12 cellular contexts compared by ENCODE assay signal in the genomic region with DNA sequence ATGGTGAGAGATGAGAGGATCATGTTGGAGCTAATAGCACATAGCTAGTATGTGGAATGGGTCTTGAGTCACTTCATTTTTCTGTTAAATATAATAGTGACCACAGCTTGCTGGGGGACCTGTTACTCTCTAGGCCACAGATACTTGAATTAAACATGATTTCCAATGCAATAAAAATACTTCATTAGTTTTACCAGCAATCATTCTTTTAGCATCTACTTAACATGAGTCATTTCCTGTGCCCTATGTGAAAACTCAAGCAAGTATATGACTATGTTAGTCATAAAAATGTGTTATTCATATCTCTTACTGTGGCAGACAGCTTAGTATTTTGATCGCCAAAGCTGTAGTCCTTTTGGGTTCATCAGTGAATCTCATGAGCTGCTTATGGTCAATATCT.
DNase-seq lines count a peak whose midpoint lies in the region; ATAC-seq and TF ChIP-seq lines count a peak whose summit lies in the region.
"Had no signal": no experiment of that assay in that cellular context is flagged by ENCODE, and none has a peak within 500 bp of the region (broad histone marks: within the 10 kb centered on the region; RNA-seq: fewer than 3 reads in every experiment).

No MANE protein-coding gene starts in this region.

- no peaks in the 10 kb centered on the region for H3K9me3 ChIP-seq in PC-3 (ENCODE audit: low read length)
- H3K9me3 ChIP-seq in vagina: no peaks in the 10 kb centered on the region
- H3K9me3 ChIP-seq: gastroesophageal sphincter, sigmoid colon had no signal

- H2AFZ ChIP-seq in PC-3 (ENCODE audit: low read length): no peak overlapping the region

- H3K9me3 Mint-ChIP-seq in progenitor cell of endocrine pancreas (ENCODE audit: low read depth): no peaks in the 10 kb centered on the region

- H3K27me3 Mint-ChIP-seq in progenitor cell of endocrine pancreas: no peaks in the 10 kb centered on the region

- H3K9ac ChIP-seq in PC-3 (ENCODE audit: low read length): no peak overlapping the region

- no peaks in the 10 kb centered on the region for H3K4me1 Mint-ChIP-seq in progenitor cell of endocrine pancreas (ENCODE audit: low read depth)

- H3K27me3 ChIP-seq in PC-3 (ENCODE audit: low read length): no peaks in the 10 kb centered on the region
- no peaks in the 10 kb centered on the region for H3K27me3 ChIP-seq in vagina
- H3K27me3 ChIP-seq: gastroesophageal sphincter, sigmoid colon had no signal

- H3K4me1 ChIP-seq in PC-3 (ENCODE audit: insufficient read depth, low read length) (peaks cover 27% of the 10 kb centered on the region), vagina (no peaks in the 10 kb centered on the region)
- H3K4me1 ChIP-seq: gastroesophageal sphincter, sigmoid colon had no signal

- H3K9me2 ChIP-seq in PC-3 (replicated peaks; ENCODE audit: low read length): no peaks in the 10 kb centered on the region

- no peaks in the 10 kb centered on the region for H3K36me3 Mint-ChIP-seq in progenitor cell of endocrine pancreas (ENCODE audit: insufficient read depth)

- intact Hi-C loops in PC-3 (cut with micrococcal nuclease) (no loop called here), vagina (cut with DNase I) (no loop called here)

- H3K4me2 ChIP-seq in PC-3 (ENCODE audit: low read length): peak overlapping the region; percentile 41

- POLR2A ChIA-PET in PC-3 (lab: Charles Lee; ENCODE audit: unreplicated experiment): interaction anchor here (0.6 kb wide), 1 partner anchor 29 kb away, joined by 5 read pairs; no protein-coding TSS in a partner anchor

- no peak overlapping the region for H3K4me3 Mint-ChIP-seq in progenitor cell of endocrine pancreas (ENCODE audit: low read depth)

- no peaks in the 10 kb centered on the region for H3F3A ChIP-seq in PC-3 (ENCODE audit: low read length, unreplicated experiment)

- H4K20me1 ChIP-seq in PC-3 (ENCODE audit: low read length): no peaks in the 10 kb centered on the region

- TF ChIP-seq CTCF in PC-3 (conservative IDR thresholded peaks at IDR 0.05; ENCODE audit: low read depth, low read length) (no peak), retinal pigment epithelial cell (conservative IDR thresholded peaks at IDR 0.05; ENCODE audit: low read depth, low read length) (no peak), progenitor cell of endocrine pancreas (IDR thresholded peaks at IDR 0.05; ENCODE audit: unreplicated experiment) (no peak), vagina (IDR thresholded peaks at IDR 0.05) (no peak)

- no peaks in the 10 kb centered on the region for H3K79me2 ChIP-seq in PC-3 (ENCODE audit: low read length)

- ATAC-seq in PC-3 (peak; percentile 96), HG02763 (IDR thresholded peaks at IDR 0.05; ENCODE audit: unreplicated experiment) (no peak)
- ATAC-seq: gastroesophageal sphincter had no signal

- TF ChIP-seq POLR2A in vagina (IDR thresholded peaks at IDR 0.05): no peak

- no TSS peak for BruUV-seq in PC-3 (replicated peaks; lab: Mats Ljungman, UMichigan)

- H3K36me3 ChIP-seq in PC-3 (ENCODE audit: low read depth, low read length) (no peaks in the 10 kb centered on the region), vagina (no peaks in the 10 kb centered on the region)
- H3K36me3 ChIP-seq: gastroesophageal sphincter, sigmoid colon had no signal

- H3K27ac Mint-ChIP-seq in progenitor cell of endocrine pancreas: no peak overlapping the region

- CTCF ChIA-PET in PC-3 (lab: Charles Lee): interaction anchor here (0.6 kb wide), 1 partner anchor 288 kb away, joined by 3 read pairs; no protein-coding TSS in a partner anchor

- H3K27ac ChIP-seq in PC-3 (ENCODE audit: low read length) (peak overlapping the region; percentile 49), epithelial cell of prostate (peak overlapping the region; percentile 59), vagina (no peak overlapping the region)
- H3K27ac ChIP-seq: gastroesophageal sphincter, sigmoid colon had no signal

- no peak overlapping the region for H3K4me3 ChIP-seq in PC-3 (ENCODE audit: low read length)
- H3K4me3 ChIP-seq in retinal pigment epithelial cell (ENCODE audit: low read length): no peak overlapping the region
- no peak overlapping the region for H3K4me3 ChIP-seq in vagina
- H3K4me3 ChIP-seq: gastroesophageal sphincter, sigmoid colon had no signal

- peak; percentile 50 for DNase-seq in GM03348 (ENCODE audit: low spot score)
- DNase-seq in PC-3: peak; percentile 83
- peak; percentile 6 for DNase-seq in epithelial cell of prostate (ENCODE audit: low read depth, low spot score)
- peak; percentile 36 for DNase-seq in retinal pigment epithelial cell (ENCODE audit: low read depth)
- no peak for DNase-seq in progenitor cell of endocrine pancreas (ENCODE audit: low spot score, unreplicated experiment)
- no peak for DNase-seq in vagina (ENCODE audit: extremely low spot score in 2 of 2)
- DNase-seq: activated naive CD4-positive, alpha-beta T cell treated with Interleukin-2 at 50 U/mL for 16 hours; DMS153; NCI-H446 treated with DMSO at 0.1 percent for 48 hours; sigmoid colon had no signal

Comparison
In these comparisons a context has a peak if more than half of its experiments do, and no peak if none do; other contexts are left out.
1. DNase-seq: peak in GM03348 (single experiment), PC-3 (single experiment), epithelial cell of prostate (single experiment) and retinal pigment epithelial cell (single experiment); none in progenitor cell of endocrine pancreas (single experiment) and vagina (0 of 2).